In the genomic region with DNA sequence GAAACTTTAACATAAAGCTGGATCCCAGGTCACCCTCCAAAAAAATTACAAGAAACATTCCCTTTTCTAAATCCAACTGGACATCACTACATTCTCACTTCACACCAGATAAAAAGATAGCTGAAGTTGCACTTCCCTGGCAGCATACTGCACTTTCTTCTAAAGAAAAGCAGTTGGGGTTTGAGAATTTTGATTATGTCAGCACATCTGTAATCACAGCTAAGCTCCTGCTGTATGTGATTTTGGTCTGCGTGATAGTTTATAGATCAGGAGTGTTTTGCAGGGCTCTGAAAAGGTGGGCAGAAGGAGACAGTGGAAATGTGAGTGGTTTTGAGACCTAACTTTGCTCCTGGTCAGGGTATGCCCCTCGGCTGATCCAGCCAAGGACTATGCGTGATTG, we compare ENCODE assay signal across 26 cellular contexts.
"Had no signal": no experiment of that assay in that cellular context is flagged by ENCODE, and none has a peak within 500 bp of the region (broad histone marks: within the 10 kb centered on the region; RNA-seq: fewer than 3 reads in every experiment).

No MANE protein-coding gene starts in this region.

- H3K4me3 ChIP-seq: colonic mucosa, esophagus squamous epithelium, gastrocnemius medialis, heart right ventricle, left lung, lower lobe of right lung, mucosa of descending colon had no signal

- ATAC-seq: effector memory CD8-positive, alpha-beta T cell; esophagus mucosa; gastrocnemius medialis; heart right ventricle; left cardiac atrium; left lung; left ventricle myocardium superior; lower lobe of right lung; mucosa of descending colon had no signal

- H3K9me3 ChIP-seq: colonic mucosa, gastrocnemius medialis had no signal

- H3K36me3 ChIP-seq: colonic mucosa, esophagus squamous epithelium, gastrocnemius medialis, heart right ventricle, left lung, lower lobe of right lung had no signal

- H3K4me1 ChIP-seq: colonic mucosa, esophagus squamous epithelium, gastrocnemius medialis, heart right ventricle, left lung, lower lobe of right lung had no signal

- H3K27ac ChIP-seq: colonic mucosa, epithelial cell of prostate, esophagus squamous epithelium, gastrocnemius medialis, heart right ventricle, left lung, lower lobe of right lung had no signal

- DNase-seq: colonic mucosa; cortex of kidney; effector CD8-positive, alpha-beta T cell; effector memory CD8-positive, alpha-beta T cell; endodermal cell; erythroblast; esophagus squamous epithelium; foreskin fibroblast; foreskin melanocyte; gastrocnemius medialis; glutamatergic neuron; head of caudate nucleus; heart right ventricle; hippocampal formation; left cardiac atrium; left lung; left ventricle myocardium superior; lower lobe of right lung; mesenchymal stem cell; mucosa of descending colon; naive B cell had no signal

- H3K27me3 ChIP-seq: colonic mucosa, esophagus squamous epithelium, gastrocnemius medialis, heart right ventricle, left lung had no signal

- FAIRE-seq: endometrium, islet of Langerhans, keratinocyte had no signal
